21 cellular contexts compared by ENCODE assay signal in genomic region chr3:9169326-9169725, GRCh38.
DNase-seq lines count a peak whose midpoint lies in the region; ATAC-seq, FAIRE-seq and TF ChIP-seq lines count a peak whose summit lies in the region.
"Had no signal": no experiment of that assay in that cellular context is flagged by ENCODE, and none has a peak within 500 bp of the region (broad histone marks: within the 10 kb centered on the region; RNA-seq: fewer than 3 reads in every experiment).

No MANE protein-coding gene starts in this region.

- H3K4me2 ChIP-seq in keratinocyte (ENCODE audit: control insufficient read depth, extremely low read depth, insufficient read depth, low read depth, low read length) (peak overlapping the region; percentile 59), PC-3 (ENCODE audit: low read length) (no peak overlapping the region)
- H3K4me2 ChIP-seq: GM23338 had no signal

- no peak overlapping the region for H2AFZ ChIP-seq in keratinocyte (ENCODE audit: control insufficient read depth, low read length)
- H2AFZ ChIP-seq in PC-3 (ENCODE audit: low read length), result no peak overlapping the region
- H2AFZ ChIP-seq: GM23338 had no signal

- CTCF ChIA-PET in activated CD8-positive, alpha-beta T cell treated with anti-CD3 and anti-CD28 coated beads, Interleukin-2, amount 10 ng/mL, durations not matched to agents 7 days and 5 days (lab: Charles Lee), result interaction anchor here (2.5 kb wide), 1 partner anchor 133 kb away, joined by 11 read pairs; no protein-coding TSS in a partner anchor
- CTCF ChIA-PET in activated CD8-positive, alpha-beta T cell treated with anti-CD3 and anti-CD28 coated beads for 36 hours (lab: Charles Lee), result no interaction called here
- CTCF ChIA-PET in activated B cell treated with CpG ODN at 0.5 μM for 24 hours (lab: Charles Lee), result no interaction called here
- CTCF ChIA-PET in WTC11 (lab: Charles Lee), result no interaction called here
- CTCF ChIA-PET in PC-3 (lab: Charles Lee), result no interaction called here

- peaks cover 4% of the 10 kb centered on the region for H3K27me3 Mint-ChIP-seq in activated CD8-positive, alpha-beta T cell treated with anti-CD3 and anti-CD28 coated beads, Interleukin-2, amount 10 ng/mL, durations not matched to agents 7 days and 5 days (ENCODE audit: low read depth)
- H3K27me3 Mint-ChIP-seq in activated CD8-positive, alpha-beta T cell treated with anti-CD3 and anti-CD28 coated beads for 36 hours, result no peaks in the 10 kb centered on the region
- H3K27me3 Mint-ChIP-seq in activated B cell treated with CpG ODN at 0.5 μM for 24 hours (no peaks in the 10 kb centered on the region), WTC11 (ENCODE audit: low read depth) (no peaks in the 10 kb centered on the region)
- H3K27me3 Mint-ChIP-seq: central memory CD8-positive, alpha-beta T cell; stimulated activated memory B cell treated with anti-CD40 and anti-IgM and Interleukin-4, amounts not matched to agents 10 μg/mL and 1 μg/mL and 100 μg/mL, for 72 hours had no signal

- FAIRE-seq in GM12892 (lab: Jason Lieb, UNC) (peak; percentile 79), keratinocyte (lab: Jason Lieb, UNC) (peak; percentile 96)

- H3K27ac Mint-ChIP-seq in activated CD8-positive, alpha-beta T cell treated with anti-CD3 and anti-CD28 coated beads, Interleukin-2, amount 10 ng/mL, durations not matched to agents 7 days and 5 days, result peak overlapping the region; percentile 69
- H3K27ac Mint-ChIP-seq in activated CD8-positive, alpha-beta T cell treated with anti-CD3 and anti-CD28 coated beads for 36 hours, result no peak overlapping the region
- peak overlapping the region; percentile 48 for H3K27ac Mint-ChIP-seq in activated B cell treated with CpG ODN at 0.5 μM for 24 hours
- no peak overlapping the region for H3K27ac Mint-ChIP-seq in WTC11
- H3K27ac Mint-ChIP-seq: GM23338; stimulated activated memory B cell treated with anti-CD40 and anti-IgM and Interleukin-4, amounts not matched to agents 10 μg/mL and 1 μg/mL and 100 μg/mL, for 72 hours had no signal

- H3K27ac ChIP-seq in keratinocyte (ENCODE audit: control insufficient read depth, insufficient read depth, low read length), result peak overlapping the region; percentile 99
- no peak overlapping the region for H3K27ac ChIP-seq in PC-3 (ENCODE audit: low read length)
- H3K27ac ChIP-seq: heart left ventricle, transverse colon had no signal

- H3K4me3 Mint-ChIP-seq in activated CD8-positive, alpha-beta T cell treated with anti-CD3 and anti-CD28 coated beads, Interleukin-2, amount 10 ng/mL, durations not matched to agents 7 days and 5 days, result peak overlapping the region; percentile 26
- H3K4me3 Mint-ChIP-seq in activated CD8-positive, alpha-beta T cell treated with anti-CD3 and anti-CD28 coated beads for 36 hours, result no peak overlapping the region
- H3K4me3 Mint-ChIP-seq in activated B cell treated with CpG ODN at 0.5 μM for 24 hours (no peak overlapping the region), WTC11 (no peak overlapping the region)
- H3K4me3 Mint-ChIP-seq: CD14-positive monocyte; GM23338; stimulated activated memory B cell treated with anti-CD40 and anti-IgM and Interleukin-4, amounts not matched to agents 10 μg/mL and 1 μg/mL and 100 μg/mL, for 72 hours had no signal

- H3K27me3 ChIP-seq in keratinocyte (ENCODE audit: control insufficient read depth, extremely low read depth, insufficient read depth, low read length) (no peaks in the 10 kb centered on the region), HAP-1 (ENCODE audit: low read depth) (no peaks in the 10 kb centered on the region), PC-3 (ENCODE audit: low read length) (no peaks in the 10 kb centered on the region)
- H3K27me3 ChIP-seq: heart left ventricle, transverse colon had no signal

- no peaks in the 10 kb centered on the region for H3F3A ChIP-seq in PC-3 (ENCODE audit: low read length, unreplicated experiment)

- H3K79me2 ChIP-seq in keratinocyte (ENCODE audit: control insufficient read depth, insufficient read depth, low read length) (peaks cover 35% of the 10 kb centered on the region), PC-3 (ENCODE audit: low read length) (no peaks in the 10 kb centered on the region)

- ATAC-seq in activated CD8-positive, alpha-beta T cell treated with anti-CD3 and anti-CD28 coated beads, Interleukin-2, amount 10 ng/mL, durations not matched to agents 7 days and 5 days, result no peak
- ATAC-seq in activated CD8-positive, alpha-beta T cell treated with anti-CD3 and anti-CD28 coated beads for 36 hours, result no peak
- no peak for ATAC-seq in activated B cell treated with CpG ODN at 0.5 μM for 24 hours (ENCODE audit: low read depth)
- ATAC-seq in WTC11, result no peak
- ATAC-seq in PC-3, result no peak
- ATAC-seq: GM23338; heart left ventricle; right cardiac atrium; stimulated activated memory B cell treated with anti-CD40 and anti-IgM and Interleukin-4, amounts not matched to agents 10 μg/mL and 1 μg/mL and 100 μg/mL, for 72 hours had no signal

- H3K9me1 ChIP-seq in keratinocyte (ENCODE audit: control insufficient read depth, extremely low read depth, insufficient read depth, low read length), result no peaks in the 10 kb centered on the region

- no peak for TF ChIP-seq POLR2A in GM12892 (IDR thresholded peaks at IDR 0.05; ENCODE audit: low read depth, low read length)

- BruUV-seq in PC-3 (replicated peaks; lab: Mats Ljungman, UMichigan), result no TSS peak

- dilution Hi-C loops in keratinocyte (cut with MboI; ENCODE audit: extremely low pct_ligation_motif_present, low sequenced_read_pairs), result no loop called here

- no peak overlapping the region for H3K4me3 ChIP-seq in keratinocyte (ENCODE audit: control insufficient read depth in 2 of 3, extremely low read depth in 1 of 3, insufficient read depth in 2 of 3, low read depth in 1 of 3, low read length in 3 of 3)
- H3K4me3 ChIP-seq in HAP-1, result no peak overlapping the region
- H3K4me3 ChIP-seq in PC-3 (ENCODE audit: low read length), result no peak overlapping the region
- H3K4me3 ChIP-seq: GM23338, heart left ventricle, transverse colon had no signal

- H3K9me3 ChIP-seq in keratinocyte (ENCODE audit: control insufficient read depth, low read depth, low read length) (no peaks in the 10 kb centered on the region), HAP-1 (no peaks in the 10 kb centered on the region), PC-3 (ENCODE audit: low read length) (no peaks in the 10 kb centered on the region)
- H3K9me3 ChIP-seq: transverse colon had no signal

- intact Hi-C loops in activated CD8-positive, alpha-beta T cell treated with anti-CD3 and anti-CD28 coated beads for 36 hours (cut with micrococcal nuclease), result no loop called here
- intact Hi-C loops in activated B cell treated with CpG ODN at 0.5 μM for 24 hours (cut with micrococcal nuclease), result no loop called here
- intact Hi-C loops in PC-3 (cut with micrococcal nuclease), result no loop called here

- peak overlapping the region; percentile 77 for H3K9ac ChIP-seq in keratinocyte (ENCODE audit: control insufficient read depth, extremely low read depth, insufficient read depth, low read length)
- H3K9ac ChIP-seq in PC-3 (ENCODE audit: low read length), result no peak overlapping the region

- no peaks in the 10 kb centered on the region for H4K20me1 ChIP-seq in keratinocyte (ENCODE audit: control insufficient read depth, extremely low read depth, insufficient read depth, low read length)
- no peaks in the 10 kb centered on the region for H4K20me1 ChIP-seq in PC-3 (ENCODE audit: low read length)

- H3K4me1 ChIP-seq in keratinocyte (ENCODE audit: control insufficient read depth, extremely low read depth, insufficient read depth, low read length), result peaks cover 70% of the 10 kb centered on the region
- no peaks in the 10 kb centered on the region for H3K4me1 ChIP-seq in HAP-1
- H3K4me1 ChIP-seq in PC-3 (ENCODE audit: insufficient read depth, low read length), result peaks cover 13% of the 10 kb centered on the region

- peaks cover 20% of the 10 kb centered on the region for H3K4me1 Mint-ChIP-seq in activated CD8-positive, alpha-beta T cell treated with anti-CD3 and anti-CD28 coated beads, Interleukin-2, amount 10 ng/mL, durations not matched to agents 7 days and 5 days (ENCODE audit: low read depth)
- H3K4me1 Mint-ChIP-seq in activated CD8-positive, alpha-beta T cell treated with anti-CD3 and anti-CD28 coated beads for 36 hours (ENCODE audit: low read depth), result peaks cover 12% of the 10 kb centered on the region
- H3K4me1 Mint-ChIP-seq in activated B cell treated with CpG ODN at 0.5 μM for 24 hours (no peaks in the 10 kb centered on the region), WTC11 (no peaks in the 10 kb centered on the region; the same call in 1 of the 2 replicates)

- POLR2A ChIA-PET in activated CD8-positive, alpha-beta T cell treated with anti-CD3 and anti-CD28 coated beads, Interleukin-2, amount 10 ng/mL, durations not matched to agents 7 days and 5 days (lab: Charles Lee), result interaction anchor here (0.6 to 1.2 kb wide), 2 partner anchors 8 to 159 kb away, joined by 3 to 4 read pairs; no protein-coding TSS in a partner anchor
- POLR2A ChIA-PET in activated CD8-positive, alpha-beta T cell treated with anti-CD3 and anti-CD28 coated beads for 36 hours (lab: Charles Lee), result no interaction called here
- POLR2A ChIA-PET in activated B cell treated with CpG ODN at 0.5 μM for 24 hours (lab: Charles Lee) (no interaction called here), WTC11 (lab: Charles Lee) (no interaction called here), PC-3 (lab: Charles Lee; ENCODE audit: unreplicated experiment) (no interaction called here)

- H3K36me3 ChIP-seq in keratinocyte (ENCODE audit: control insufficient read depth in 2 of 2, extremely low read depth in 1 of 2, insufficient read depth in 2 of 2, low read length in 2 of 2), result peaks cover 0 to under 1% of the 10 kb centered on the region in 2 experiments
- H3K36me3 ChIP-seq in HAP-1 (replicated peaks), result no peaks in the 10 kb centered on the region
- H3K36me3 ChIP-seq in PC-3 (ENCODE audit: low read depth, low read length), result no peaks in the 10 kb centered on the region
- H3K36me3 ChIP-seq: heart left ventricle, transverse colon had no signal

- TF ChIP-seq CTCF in activated CD8-positive, alpha-beta T cell treated with anti-CD3 and anti-CD28 coated beads for 36 hours (IDR thresholded peaks at IDR 0.05), result no peak
- no peak for TF ChIP-seq CTCF in activated B cell treated with CpG ODN at 0.5 μM for 24 hours (IDR thresholded peaks at IDR 0.05)
- TF ChIP-seq CTCF in keratinocyte (optimal IDR thresholded peaks at IDR 0.05 in 1 of 3, IDR thresholded peaks at IDR 0.05 in 1 of 3, conservative IDR thresholded peaks at IDR 0.05 in 1 of 3; ENCODE audit: extremely low read depth in 1 of 3, insufficient read depth in 2 of 3, low read length in 3 of 3), result peak in 1 of 3 experiments; percentile 8
- no peak for TF ChIP-seq CTCF in WTC11 (IDR thresholded peaks at IDR 0.05)
- no peak for TF ChIP-seq CTCF in PC-3 (conservative IDR thresholded peaks at IDR 0.05; ENCODE audit: low read depth, low read length)

- H3K9me3 Mint-ChIP-seq in activated CD8-positive, alpha-beta T cell treated with anti-CD3 and anti-CD28 coated beads, Interleukin-2, amount 10 ng/mL, durations not matched to agents 7 days and 5 days (ENCODE audit: insufficient read depth), result no peaks in the 10 kb centered on the region
- no peaks in the 10 kb centered on the region for H3K9me3 Mint-ChIP-seq in activated CD8-positive, alpha-beta T cell treated with anti-CD3 and anti-CD28 coated beads for 36 hours
- H3K9me3 Mint-ChIP-seq in activated B cell treated with CpG ODN at 0.5 μM for 24 hours (no peaks in the 10 kb centered on the region), WTC11 (no peaks in the 10 kb centered on the region)
- H3K9me3 Mint-ChIP-seq: CD14-positive monocyte; central memory CD8-positive, alpha-beta T cell; GM23338; stimulated activated memory B cell treated with anti-CD40 and anti-IgM and Interleukin-4, amounts not matched to agents 10 μg/mL and 1 μg/mL and 100 μg/mL, for 72 hours had no signal

- H3K36me3 Mint-ChIP-seq in activated CD8-positive, alpha-beta T cell treated with anti-CD3 and anti-CD28 coated beads, Interleukin-2, amount 10 ng/mL, durations not matched to agents 7 days and 5 days (ENCODE audit: low read depth), result no peaks in the 10 kb centered on the region
- no peaks in the 10 kb centered on the region for H3K36me3 Mint-ChIP-seq in activated CD8-positive, alpha-beta T cell treated with anti-CD3 and anti-CD28 coated beads for 36 hours (ENCODE audit: low read depth)
- H3K36me3 Mint-ChIP-seq in activated B cell treated with CpG ODN at 0.5 μM for 24 hours (ENCODE audit: low read depth) (no peaks in the 10 kb centered on the region), WTC11 (no peaks in the 10 kb centered on the region)
- H3K36me3 Mint-ChIP-seq: CD14-positive monocyte; stimulated activated memory B cell treated with anti-CD40 and anti-IgM and Interleukin-4, amounts not matched to agents 10 μg/mL and 1 μg/mL and 100 μg/mL, for 72 hours had no signal

- H3K9me2 ChIP-seq in PC-3 (replicated peaks; ENCODE audit: low read length), result no peaks in the 10 kb centered on the region

- in situ Hi-C loops in HAP-1 (cut with MboI; ENCODE audit: low sequenced_read_pairs), result no loop called here

- DNase-seq in activated CD8-positive, alpha-beta T cell treated with anti-CD3 and anti-CD28 coated beads, Interleukin-2, amount 10 ng/mL, durations not matched to agents 7 days and 5 days, result no peak
- DNase-seq in activated CD8-positive, alpha-beta T cell treated with anti-CD3 and anti-CD28 coated beads for 36 hours, result no peak
- DNase-seq in GM12892 (ENCODE audit: insufficient read length) (no peak), activated B cell treated with CpG ODN at 0.5 μM for 24 hours (no peak), keratinocyte (ENCODE audit: low read depth, low spot score) (peak; percentile 76), HAP-1 (ENCODE audit: low spot score in 2 of 2) (no peak), WTC11 (ENCODE audit: low spot score) (no peak), PC-3 (no peak)
- DNase-seq: amniotic stem cell, heart left ventricle, NCI-H1930, NCI-H510A, nucleus accumbens, right cardiac atrium, SHP77 treated with DMSO at 0.1 percent for 48 hours, T-helper 9 cell, transverse colon had no signal

Comparison
In these comparisons a context has a peak if more than half of its experiments do, and no peak if none do; other contexts are left out.
1. H3K27ac Mint-ChIP-seq: peak in activated CD8-positive, alpha-beta T cell treated with anti-CD3 and anti-CD28 coated beads, Interleukin-2, amount 10 ng/mL, durations not matched to agents 7 days and 5 days (single experiment) and activated B cell treated with CpG ODN at 0.5 μM for 24 hours (single experiment); none in activated CD8-positive, alpha-beta T cell treated with anti-CD3 and anti-CD28 coated beads for 36 hours (single experiment) and WTC11 (single experiment).